Comparison of ENCODE assay signal across 21 cellular contexts in genomic region chr10:129494176-129494575, GRCh38. TPM values are rescaled to one million over a fixed set of nuclear protein-coding genes. Genes with fewer than 3 reads are reported as not detected.
DNase-seq lines count a peak whose midpoint lies in the region; ATAC-seq, FAIRE-seq and TF ChIP-seq lines count a peak whose summit lies in the region.
"Had no signal": no experiment of that assay in that cellular context is flagged by ENCODE, and none has a peak within 500 bp of the region (broad histone marks: within the 10 kb centered on the region; RNA-seq: fewer than 3 reads in every experiment).

No MANE protein-coding gene starts in this region.

- no peak for TF ChIP-seq POLR2A in H1 (IDR thresholded peaks at IDR 0.05; ENCODE audit: control extremely low read depth in 1 of 2, low read depth in 2 of 2, low read length in 2 of 2)

- H3K27ac Mint-ChIP-seq in osteocyte (ENCODE audit: unreplicated experiment) (no peak overlapping the region), glutamatergic neuron (ENCODE audit: unreplicated experiment) (no peak overlapping the region)
- H3K27ac Mint-ChIP-seq: B cell; CD4-positive, alpha-beta T cell had no signal

- peaks cover 26% of the 10 kb centered on the region for H3K9me3 Mint-ChIP-seq in osteocyte (ENCODE audit: unreplicated experiment)
- peaks cover 6% of the 10 kb centered on the region for H3K9me3 Mint-ChIP-seq in glutamatergic neuron (ENCODE audit: unreplicated experiment)

- H3K56ac ChIP-seq in H1 (replicated peaks; ENCODE audit: insufficient read length, low read depth, low read length) = no peak overlapping the region

- H3K36me3 ChIP-seq in BLaER1 treated with 17β-estradiol and CSF1 and Interleukin-3, amounts not matched to agents 10 nM and 100 nM = peaks cover 28 to 58% (median 44%) of the 10 kb centered on the region in 11 experiments
- H3K36me3 ChIP-seq in H1 (ENCODE audit: control insufficient read depth in 2 of 4, insufficient read depth in 4 of 4, low read length in 3 of 4) = peaks cover 0 to 3% (median 0%) of the 10 kb centered on the region in 4 experiments; a peak in 2 of 8 replicates
- no peaks in the 10 kb centered on the region for H3K36me3 ChIP-seq in liver (ENCODE audit: control insufficient read depth in 4 of 4, insufficient read depth in 3 of 4, low read depth in 1 of 4, low read length in 3 of 4)

- H3K14ac ChIP-seq in H1 (ENCODE audit: insufficient read length) = no peak overlapping the region

- H4K91ac ChIP-seq in H1 (replicated peaks; ENCODE audit: insufficient read length, low read length) = peak overlapping the region; percentile 58

- H2AK5ac ChIP-seq in H1 (ENCODE audit: low read depth, low read length) = no peak overlapping the region

- no peak overlapping the region for H3K23ac ChIP-seq in H1 (ENCODE audit: insufficient read length)

- H3K27ac ChIP-seq in BLaER1 treated with 17β-estradiol and CSF1 and Interleukin-3, amounts not matched to agents 10 nM and 100 nM = no peak overlapping the region
- H3K27ac ChIP-seq in H1 (ENCODE audit: low read depth, low read length) (no peak overlapping the region), liver (ENCODE audit: low read depth in 1 of 2, low read length in 2 of 2) (no peak overlapping the region)
- H3K27ac ChIP-seq: C4-2B had no signal

- no peak overlapping the region for H2AFZ ChIP-seq in H1 (ENCODE audit: low read length)

- TF ChIP-seq RAD21 in H1 (IDR thresholded peaks at IDR 0.05 in 1 of 2, conservative IDR thresholded peaks at IDR 0.05 in 1 of 2; ENCODE audit: low read depth in 2 of 2, low read length in 2 of 2) = no peak
- TF ChIP-seq RAD21 in liver (IDR thresholded peaks at IDR 0.05) = no peak

- H3K4ac ChIP-seq in H1 (replicated peaks; ENCODE audit: insufficient read length, low read depth, low read length) = no peak overlapping the region

- H3K4me3 ChIP-seq in BLaER1 treated with 17β-estradiol and CSF1 and Interleukin-3, amounts not matched to agents 10 nM and 100 nM = no peak overlapping the region
- H3K4me3 ChIP-seq in H1 (ENCODE audit: extremely low read depth in 1 of 4, insufficient read depth in 2 of 4, low read depth in 3 of 4, low read length in 4 of 4) (no peak overlapping the region), liver (ENCODE audit: low read depth in 1 of 3, low read length in 3 of 3) (no peak overlapping the region)

- H2BK15ac ChIP-seq in H1 (ENCODE audit: low read length) = no peak overlapping the region

- H3K27me3 Mint-ChIP-seq in osteocyte (ENCODE audit: unreplicated experiment) (no peaks in the 10 kb centered on the region), glutamatergic neuron (ENCODE audit: unreplicated experiment) (peaks cover 3% of the 10 kb centered on the region)
- H3K27me3 Mint-ChIP-seq: B cell; CD4-positive, alpha-beta T cell had no signal

- WGBS in H1 (ENCODE audit: extremely low coverage in 1 of 2, insufficient coverage in 1 of 2, insufficient read length in 1 of 2, insufficient replicate concordance in 2 of 2, low coverage in 1 of 2, low lambda C conversion rate in 2 of 2, missing lambda C conversion rate in 1 of 2), 2 experiments = 82% methylated on average over 3 of the region's 3 CpGs; no CpG with 5 or more reads in 1 of the 2 experiments
- 41% methylated on average over 3 of the region's 3 CpGs for WGBS in liver

- FAIRE-seq in H1 (lab: Jason Lieb, UNC) = no peak
- FAIRE-seq: GM12892, H54, HTR-8/SVneo had no signal

- H4K5ac ChIP-seq in H1 (ENCODE audit: insufficient read length, low read depth, low read length) = no peak overlapping the region

- no peak overlapping the region for H2BK20ac ChIP-seq in H1 (ENCODE audit: low read length)

- H3K79me1 ChIP-seq in H1 (ENCODE audit: low read depth, low read length) = no peaks in the 10 kb centered on the region

- TF ChIP-seq CTCF in H1 (IDR thresholded peaks at IDR 0.05; ENCODE audit: control extremely low read depth in 1 of 3, insufficient read depth in 1 of 3, low read depth in 1 of 3, low read length in 3 of 3) = no peak
- TF ChIP-seq CTCF in liver (IDR thresholded peaks at IDR 0.05; ENCODE audit: low read depth, low read length, missing input control) = no peak
- no peak for TF ChIP-seq CTCF in osteocyte (IDR thresholded peaks at IDR 0.05)
- no peak for TF ChIP-seq CTCF in glutamatergic neuron (IDR thresholded peaks at IDR 0.05; ENCODE audit: partially characterized antibody, unreplicated experiment)

- peaks cover 0 to 3% (median 0%) of the 10 kb centered on the region in 11 experiments; a peak in 2 of 22 replicates for H4K20me1 ChIP-seq in BLaER1 treated with 17β-estradiol and CSF1 and Interleukin-3, amounts not matched to agents 10 nM and 100 nM
- no peaks in the 10 kb centered on the region for H4K20me1 ChIP-seq in H1 (replicated peaks in 1 of 2; ENCODE audit: control insufficient read depth in 1 of 2, insufficient read depth in 2 of 2, low read length in 2 of 2)

- DNase-seq in H1 (ENCODE audit: low read depth in 1 of 2, low spot score in 2 of 2) (no peak), osteocyte (ENCODE audit: extremely low spot score, unreplicated experiment) (peak; percentile 48), 8988T (no peak), glutamatergic neuron (no peak)
- DNase-seq: CD4-positive, alpha-beta T cell; DMS153; DMS79; GDM1; Kasumi-1; KG1 had no signal

- no peaks in the 10 kb centered on the region for H3K27me3 ChIP-seq in BLaER1 treated with 17β-estradiol and CSF1 and Interleukin-3, amounts not matched to agents 10 nM and 100 nM
- H3K27me3 ChIP-seq in H1 (replicated peaks in 1 of 4; ENCODE audit: control insufficient read depth in 3 of 4, extremely low read depth in 1 of 4, insufficient read depth in 3 of 4, low read length in 3 of 4) (no peaks in the 10 kb centered on the region), liver (ENCODE audit: control insufficient read depth in 4 of 4, insufficient read depth in 4 of 4, low read length in 3 of 4) (no peaks in the 10 kb centered on the region)

- no peak overlapping the region for H3K18ac ChIP-seq in H1 (ENCODE audit: extremely low read depth, low read length)

- H2BK5ac ChIP-seq in H1 (ENCODE audit: low read depth, low read length) = peak overlapping the region; percentile 61; the same call in 1 of the 2 replicates

- H3K23me2 ChIP-seq in H1 (ENCODE audit: low read depth, low read length) = no peaks in the 10 kb centered on the region

- POLR2A ChIA-PET in H1 (lab: Charles Lee; ENCODE audit: partially characterized antibody) = no interaction called here

- CTCF ChIA-PET in H1 (lab: Charles Lee; ENCODE audit: partially characterized antibody) = no interaction called here

- H3K4me1 Mint-ChIP-seq in osteocyte (ENCODE audit: unreplicated experiment) = no peaks in the 10 kb centered on the region
- H3K4me1 Mint-ChIP-seq in glutamatergic neuron (ENCODE audit: low read depth, unreplicated experiment) = no peaks in the 10 kb centered on the region
- H3K4me1 Mint-ChIP-seq: B cell had no signal

- H3K9ac ChIP-seq in BLaER1 treated with 17β-estradiol and CSF1 and Interleukin-3, amounts not matched to agents 10 nM and 100 nM = no peak overlapping the region
- H3K9ac ChIP-seq in H1 (replicated peaks in 1 of 4; ENCODE audit: extremely low read depth in 1 of 4, low read depth in 3 of 4, low read length in 3 of 4) (no peak overlapping the region), liver (ENCODE audit: low read depth in 1 of 2, low read length in 2 of 2) (no peak overlapping the region)

- peaks cover 27 to 34% (median 32%) of the 10 kb centered on the region in 10 experiments for H3K4me1 ChIP-seq in BLaER1 treated with 17β-estradiol and CSF1 and Interleukin-3, amounts not matched to agents 10 nM and 100 nM
- H3K4me1 ChIP-seq in H1 (replicated peaks in 1 of 4; ENCODE audit: control insufficient read depth in 3 of 4, insufficient read depth in 4 of 4, low read length in 3 of 4) (peaks cover 0 to 4% (median 1%) of the 10 kb centered on the region in 4 experiments; a peak in 4 of 7 replicates), liver (ENCODE audit: control insufficient read depth in 4 of 4, insufficient read depth in 4 of 4, low read length in 3 of 4) (peaks cover 3 to 28% (median 15%) of the 10 kb centered on the region in 4 donors)

- H3K36me3 Mint-ChIP-seq in osteocyte (ENCODE audit: unreplicated experiment) (peaks cover 16% of the 10 kb centered on the region), glutamatergic neuron (ENCODE audit: unreplicated experiment) (peaks cover 27% of the 10 kb centered on the region)

- no peaks in the 10 kb centered on the region for H3K79me2 ChIP-seq in H1 (ENCODE audit: control insufficient read depth in 1 of 2, insufficient read depth in 2 of 2, low read length in 2 of 2)

- H3K4me3 Mint-ChIP-seq in osteocyte (ENCODE audit: unreplicated experiment) = no peak overlapping the region
- H3K4me3 Mint-ChIP-seq in glutamatergic neuron (ENCODE audit: unreplicated experiment) = no peak overlapping the region
- H3K4me3 Mint-ChIP-seq: B cell; CD4-positive, alpha-beta T cell had no signal

- no peak overlapping the region for H2BK12ac ChIP-seq in H1 (ENCODE audit: low read depth, low read length)

- H3K4me2 ChIP-seq in BLaER1 treated with 17β-estradiol and CSF1 and Interleukin-3, amounts not matched to agents 10 nM and 100 nM = peak overlapping the region; percentile 13 to 54 (median 46); a peak in 20 of 22 replicates
- 0 out of 4 replicates have a peak overlapping the region, but pooled peaks of 1 of the 2 experiments have one; percentile 19 for H3K4me2 ChIP-seq in H1 (ENCODE audit: insufficient read depth in 1 of 2, low read depth in 2 of 2, low read length in 2 of 2)

- H3K9me3 ChIP-seq in BLaER1 treated with 17β-estradiol and CSF1 and Interleukin-3, amounts not matched to agents 10 nM and 100 nM (replicated peaks in 1 of 11) = peaks cover 52 to 75% (median 66%) of the 10 kb centered on the region in 11 experiments
- peaks cover 22 to 37% of the 10 kb centered on the region in 2 experiments for H3K9me3 ChIP-seq in H1 (ENCODE audit: insufficient read depth in 2 of 2, low read depth in 1 of 2, low read length in 1 of 2)
- peaks cover 2 to 19% (median 6%) of the 10 kb centered on the region in 4 donors for H3K9me3 ChIP-seq in liver (ENCODE audit: control insufficient read depth in 4 of 4, low read length in 3 of 4)

- ATAC-seq in HG03025 (IDR thresholded peaks at IDR 0.05; ENCODE audit: low FRiP score, unreplicated experiment) (no peak), HG03432 (IDR thresholded peaks at IDR 0.05; ENCODE audit: unreplicated experiment) (no peak)
- ATAC-seq: HCT116 had no signal

- no peak overlapping the region for H4K8ac ChIP-seq in H1 (ENCODE audit: extremely low read depth, insufficient read depth, low read length)

- no peak overlapping the region for H2BK120ac ChIP-seq in H1 (replicated peaks; ENCODE audit: low read depth, low read length)

- TF ChIP-seq EP300 in H1 (IDR thresholded peaks at IDR 0.05; ENCODE audit: borderline replicate concordance in 1 of 2, low read depth in 2 of 2, low read length in 2 of 2) = no peak

RNA-seq across cellular contexts. Expression of gene MGMT, which starts 27.1 kb away (rescaled TPM):
- total RNA-seq in H1 (2021; fragmentation: NEBNext Ultra II Directional; extraction: Animal tissue kit (Norgen Biotek cat#: 25700)) = 9.1 and 9.9 TPM in 2 replicates
- 10.7 and 14.3 TPM in 2 replicates for polyA plus RNA-seq in H1 (2011; rRNA removed)
- 11.6 TPM for polyA plus RNA-seq in H1 (2011; cell fraction: cytosol; rRNA removed)
- 13.5 TPM for polyA plus RNA-seq in H1 (2011; cell fraction: nucleus; rRNA removed)
- 6.8 to 12.4 TPM (median 9.7 TPM) in 4 replicates for polyA plus RNA-seq in H1 (2012, experiment 1 of 2)
- polyA plus RNA-seq in H1 (2012, experiment 2 of 2) = 11.6 TPM
- polyA plus RNA-seq in H1 (2013, experiment 1 of 2) = 7.7 TPM
- polyA plus RNA-seq in H1 (2013, experiment 2 of 2) = 8.2 TPM
- 8.0 and 8.2 TPM in 2 replicates for polyA minus RNA-seq in H1 (2011; rRNA and poly(A)+ RNA removed)
- polyA minus RNA-seq in H1 (2011; cell fraction: cytosol; rRNA and poly(A)+ RNA removed) = 4.4 TPM
- 26.9 TPM for polyA minus RNA-seq in H1 (2011; cell fraction: nucleus; rRNA and poly(A)+ RNA removed)
- total RNA-seq in liver = 10 to 100 TPM; 28.2 to 48.4 TPM
- polyA plus RNA-seq in liver = 10 to 100 TPM; 43.6 to 79.1 TPM
- total RNA-seq in osteocyte = 17.0 and 20.8 TPM in 2 replicates
- total RNA-seq in glutamatergic neuron (ENCODE audit: unreplicated experiment) = 15.9 TPM
- total RNA-seq: A172 had no signal
